ENCODE assay signal across 8 cellular contexts in genomic region chr12:93376436-93377251, GRCh38. TPM values are rescaled to one million over a fixed set of nuclear protein-coding genes. Genes with fewer than 3 reads are reported as not detected.
DNase-seq lines count a peak whose midpoint lies in the region; ATAC-seq and TF ChIP-seq lines count a peak whose summit lies in the region.

No MANE protein-coding gene starts in this region.

- no peaks in the 10 kb centered on the region for H3K27me3 ChIP-seq in WERI-Rb-1 (ENCODE audit: insufficient read depth, low read depth, severe bottlenecking)
- no peaks in the 10 kb centered on the region for H3K27me3 ChIP-seq in parathyroid adenoma (ENCODE audit: control insufficient read depth, insufficient read depth, low read length)

- H3K27ac ChIP-seq in WERI-Rb-1 (peak overlapping the region; percentile 14), parathyroid adenoma (no peak overlapping the region)

- no peaks in the 10 kb centered on the region for H3K27me3 Mint-ChIP-seq in activated naive CD4-positive, alpha-beta T cell treated with anti-CD3 and anti-CD28 coated beads, Interleukin-2, amount 10 ng/mL, durations not matched to agents 7 days and 5 days

- ATAC-seq in activated naive CD4-positive, alpha-beta T cell treated with anti-CD3 and anti-CD28 coated beads, Interleukin-2, amount 50 U/mL, for 72 hours, result no peak
- ATAC-seq in Right ventricle myocardium inferior (peak; percentile 43), GM18858 (IDR thresholded peaks at IDR 0.05; ENCODE audit: unreplicated experiment) (no peak), HG02981 (IDR thresholded peaks at IDR 0.05; ENCODE audit: unreplicated experiment) (no peak)

- CTCF ChIA-PET in activated naive CD4-positive, alpha-beta T cell treated with anti-CD3 and anti-CD28 coated beads, Interleukin-2, amount 10 ng/mL, durations not matched to agents 7 days and 5 days (lab: Charles Lee), result interaction anchor here (1.2 kb wide), 1 partner anchor 279 kb away, joined by 3 read pairs; no protein-coding TSS in a partner anchor

- H3K4me1 ChIP-seq in parathyroid adenoma, result peaks cover 8% of the 10 kb centered on the region

- peaks cover 31% of the 10 kb centered on the region for H3K4me1 Mint-ChIP-seq in activated naive CD4-positive, alpha-beta T cell treated with anti-CD3 and anti-CD28 coated beads, Interleukin-2, amount 10 ng/mL, durations not matched to agents 7 days and 5 days

- H3K36me3 ChIP-seq in WERI-Rb-1 (peaks cover 8% of the 10 kb centered on the region), parathyroid adenoma (ENCODE audit: control insufficient read depth, insufficient read depth, low read length) (no peaks in the 10 kb centered on the region)

- H3K4me3 ChIP-seq in WERI-Rb-1 (ENCODE audit: low read depth, low read length) (peak overlapping the region; percentile 73), parathyroid adenoma (ENCODE audit: low read depth, low read length) (no peak overlapping the region)

- TF ChIP-seq CTCF in WERI-Rb-1 (IDR thresholded peaks at IDR 0.05; ENCODE audit: low read depth, low read length) (no peak), parathyroid adenoma (IDR thresholded peaks at IDR 0.05) (no peak)

- H3K9me3 ChIP-seq in WERI-Rb-1 (ENCODE audit: severe bottlenecking), result no peaks in the 10 kb centered on the region
- no peaks in the 10 kb centered on the region for H3K9me3 ChIP-seq in parathyroid adenoma (ENCODE audit: control insufficient read depth, low read length)

- no peak for DNase-seq in activated naive CD4-positive, alpha-beta T cell treated with anti-CD3 and anti-CD28 coated beads, Interleukin-2, amount 10 ng/mL, durations not matched to agents 7 days and 5 days
- no peak for DNase-seq in activated naive CD4-positive, alpha-beta T cell treated with anti-CD3 and anti-CD28 coated beads, Interleukin-2, amount 50 U/mL, for 72 hours (ENCODE audit: low spot score in 2 of 2)
- DNase-seq in WERI-Rb-1 (peak; percentile 26), Right ventricle myocardium inferior (ENCODE audit: missing footprints) (no peak), NCI-H2029 (lab: John Stamatoyannopoulos, UW) (no peak)

- H3K9me3 Mint-ChIP-seq in activated naive CD4-positive, alpha-beta T cell treated with anti-CD3 and anti-CD28 coated beads, Interleukin-2, amount 10 ng/mL, durations not matched to agents 7 days and 5 days, result no peaks in the 10 kb centered on the region
- no peaks in the 10 kb centered on the region for H3K9me3 Mint-ChIP-seq in activated naive CD4-positive, alpha-beta T cell treated with anti-CD3 and anti-CD28 coated beads, Interleukin-2, amount 50 U/mL, for 72 hours

- intact Hi-C loops in Right ventricle myocardium inferior (cut with DNase I), result loop anchor here (2.0 to 10.0 kb wide), 5 partner anchors 74 to 314 kb away; no protein-coding TSS in a partner anchor

- peaks cover 12% of the 10 kb centered on the region for H3K79me2 ChIP-seq in parathyroid adenoma

- H3K4me3 Mint-ChIP-seq in activated naive CD4-positive, alpha-beta T cell treated with anti-CD3 and anti-CD28 coated beads, Interleukin-2, amount 10 ng/mL, durations not matched to agents 7 days and 5 days, result peak overlapping the region; percentile 8

- peak overlapping the region; percentile 39 for H3K27ac Mint-ChIP-seq in activated naive CD4-positive, alpha-beta T cell treated with anti-CD3 and anti-CD28 coated beads, Interleukin-2, amount 10 ng/mL, durations not matched to agents 7 days and 5 days
- H3K27ac Mint-ChIP-seq in activated naive CD4-positive, alpha-beta T cell treated with anti-CD3 and anti-CD28 coated beads, Interleukin-2, amount 50 U/mL, for 72 hours, result no peak overlapping the region

- peak overlapping the region; percentile 39 for H2AFZ ChIP-seq in parathyroid adenoma

- H3K4me2 ChIP-seq in parathyroid adenoma (ENCODE audit: low read length), result peak overlapping the region; percentile 15

- H3K36me3 Mint-ChIP-seq in activated naive CD4-positive, alpha-beta T cell treated with anti-CD3 and anti-CD28 coated beads, Interleukin-2, amount 10 ng/mL, durations not matched to agents 7 days and 5 days, result peaks cover 5% of the 10 kb centered on the region
- peaks cover 21 to 28% of the 10 kb centered on the region in 2 donors for H3K36me3 Mint-ChIP-seq in activated naive CD4-positive, alpha-beta T cell treated with anti-CD3 and anti-CD28 coated beads, Interleukin-2, amount 50 U/mL, for 72 hours

- no peak overlapping the region for H3K9ac ChIP-seq in parathyroid adenoma

RNA-seq across cellular contexts. Expression of gene NUDT4, which starts 1.1 kb away (rescaled TPM):
- total RNA-seq in activated naive CD4-positive, alpha-beta T cell treated with anti-CD3 and anti-CD28 coated beads, Interleukin-2, amount 50 U/mL, for 72 hours, result 10 to 100 TPM; 65.6 to 88.9 TPM
- total RNA-seq in Right ventricle myocardium inferior, result 445 TPM
